ENCODE assay signal across 8 cellular contexts in genomic region chr10:14952851-14953451, GRCh38. TPM values are rescaled to one million over a fixed set of nuclear protein-coding genes. Genes with fewer than 3 reads are reported as not detected.
DNase-seq lines count a peak whose midpoint lies in the region; ATAC-seq, FAIRE-seq and TF ChIP-seq lines count a peak whose summit lies in the region.

No MANE protein-coding gene starts in this region.

- H3K4me1 Mint-ChIP-seq in CD8-positive, alpha-beta memory T cell = peaks cover 47 to 63% (median 56%) of the 10 kb centered on the region in 3 donors
- peaks cover 23% of the 10 kb centered on the region for H3K4me1 Mint-ChIP-seq in chondrocyte (ENCODE audit: low read depth)
- peaks cover 44 to 71% (median 53%) of the 10 kb centered on the region in 3 donors for H3K4me1 Mint-ChIP-seq in naive B cell

- peaks cover 32% of the 10 kb centered on the region for H3K4me1 ChIP-seq in CD8-positive, alpha-beta memory T cell (ENCODE audit: insufficient read depth, low read length)

- H3K4me3 ChIP-seq in CD8-positive, alpha-beta memory T cell (ENCODE audit: low read length) = peak overlapping the region; percentile 96
- peak overlapping the region; percentile 65 for H3K4me3 ChIP-seq in MG63

- peak in 1 of 5 donors; percentile 19 for DNase-seq in CD8-positive, alpha-beta memory T cell
- DNase-seq in MG63 (no peak), chondrocyte (ENCODE audit: low spot score) (no peak), naive B cell (no peak), RCC 7860 (ENCODE audit: low spot score) (no peak), NCI-H1436 treated with DMSO at 0.1 percent for 48 hours (lab: John Stamatoyannopoulos, UW) (no peak)

- H3K27ac Mint-ChIP-seq in CD8-positive, alpha-beta memory T cell = peak overlapping the region; percentile 90 to 99 (median 96)
- H3K27ac Mint-ChIP-seq in chondrocyte (ENCODE audit: unreplicated experiment) (peak overlapping the region; percentile 94), naive B cell (peak overlapping the region; percentile 89 to 97 (median 94))

- H3K27ac ChIP-seq in CD8-positive, alpha-beta memory T cell (ENCODE audit: low read depth, low read length) = peak overlapping the region; percentile 78

- peaks cover 0 to 2% of the 10 kb centered on the region in 2 donors for H3K27me3 Mint-ChIP-seq in CD8-positive, alpha-beta memory T cell
- H3K27me3 Mint-ChIP-seq in chondrocyte (ENCODE audit: low read depth) (no peaks in the 10 kb centered on the region), naive B cell (no peaks in the 10 kb centered on the region)

- TF ChIP-seq CTCF in chondrocyte (IDR thresholded peaks at IDR 0.05) = peak; percentile 40

- H3K4me3 Mint-ChIP-seq in CD8-positive, alpha-beta memory T cell = peak overlapping the region; percentile 92 to 97 (median 93)
- H3K4me3 Mint-ChIP-seq in chondrocyte (ENCODE audit: unreplicated experiment) = peak overlapping the region; percentile 90
- peak overlapping the region; percentile 83 to 97 (median 92) for H3K4me3 Mint-ChIP-seq in naive B cell

- POLR2A ChIA-PET in CD8-positive, alpha-beta memory T cell (lab: Charles Lee) = interaction anchor here (0.6 to 2.7 kb wide), 3 partner anchors 71 to 115 kb away, joined by 5 to 11 read pairs (median 9); partner anchors contain the start of genes CDNF, HSPA14, MSANTD7 and SUV39H2

- CTCF ChIA-PET in CD8-positive, alpha-beta memory T cell (lab: Charles Lee) = interaction anchor here (0.8 kb wide), 1 partner anchor 21 kb away, joined by 3 read pairs; no protein-coding TSS in a partner anchor

- FAIRE-seq in RCC 7860 (lab: Jason Lieb, UNC) = no peak

- no peaks in the 10 kb centered on the region for H3K9me3 ChIP-seq in CD8-positive, alpha-beta memory T cell (ENCODE audit: low read length)
- no peaks in the 10 kb centered on the region for H3K9me3 ChIP-seq in MG63

- no peaks in the 10 kb centered on the region for H3K9me3 Mint-ChIP-seq in CD8-positive, alpha-beta memory T cell
- H3K9me3 Mint-ChIP-seq in chondrocyte (ENCODE audit: low read depth) (no peaks in the 10 kb centered on the region), naive B cell (no peaks in the 10 kb centered on the region)

- H3K27me3 ChIP-seq in CD8-positive, alpha-beta memory T cell (ENCODE audit: insufficient read depth, low read length, poor library complexity, severe bottlenecking) = no peaks in the 10 kb centered on the region
- H3K27me3 ChIP-seq in MG63 = no peaks in the 10 kb centered on the region

- no peaks in the 10 kb centered on the region for H3K36me3 ChIP-seq in CD8-positive, alpha-beta memory T cell (ENCODE audit: insufficient read depth, low read length)
- peaks cover 19% of the 10 kb centered on the region for H3K36me3 ChIP-seq in MG63

- ATAC-seq in naive B cell (ENCODE audit: low read depth in 2 of 2) = no peak
- ATAC-seq in HG03378 (IDR thresholded peaks at IDR 0.05; ENCODE audit: unreplicated experiment) = no peak
- ATAC-seq in HG02884 (IDR thresholded peaks at IDR 0.05; ENCODE audit: unreplicated experiment) = no peak

- H3K36me3 Mint-ChIP-seq in CD8-positive, alpha-beta memory T cell = peaks cover 0 to 33% (median 5%) of the 10 kb centered on the region in 3 donors
- H3K36me3 Mint-ChIP-seq in chondrocyte (ENCODE audit: low read depth) = no peaks in the 10 kb centered on the region
- peaks cover 0 to 10% of the 10 kb centered on the region in 2 donors for H3K36me3 Mint-ChIP-seq in naive B cell

RNA-seq across cellular contexts. Expression of gene DCLRE1C, which starts 0.9 kb away (rescaled TPM):
- total RNA-seq in CD8-positive, alpha-beta memory T cell = 10 to 100 TPM; 11.3 to 12.5 TPM
- polyA plus RNA-seq in CD8-positive, alpha-beta memory T cell = 28.4 TPM
- 5.8 and 8.5 TPM in 2 replicates for total RNA-seq in MG63 (2014; rRNA removed; shearing (Covaris generic); ENCODE audit: low replicate concordance)
- total RNA-seq in chondrocyte = 7.1 to 7.4 TPM (median 7.4 TPM) in 3 replicates
- 10 to 100 TPM; 36.2 to 69.6 (median 45.8) TPM for polyA plus RNA-seq in naive B cell (ENCODE audit: low read depth in 6 of 6)

RNA-seq across cellular contexts. Expression of gene MEIG1, which starts 6.2 kb away (rescaled TPM):
- 1 to 10 TPM in 1 of 2 experiments, under 1 TPM in 1; 0.91 to 1.2 TPM for total RNA-seq in CD8-positive, alpha-beta memory T cell
- polyA plus RNA-seq in CD8-positive, alpha-beta memory T cell = 0.67 TPM
- not detected in 2 replicates for total RNA-seq in MG63 (2014; rRNA removed; shearing (Covaris generic); ENCODE audit: low replicate concordance)
- total RNA-seq in chondrocyte = not detected in 3 replicates
- 1 to 10 TPM in 2 of 6 donors, under 1 TPM in 1, not detected in 3; 0.99 to 2.2 (median 1.2) TPM for polyA plus RNA-seq in naive B cell (ENCODE audit: low read depth in 6 of 6)
